Comparison of ENCODE assay signal across 14 cellular contexts in the genomic region with DNA sequence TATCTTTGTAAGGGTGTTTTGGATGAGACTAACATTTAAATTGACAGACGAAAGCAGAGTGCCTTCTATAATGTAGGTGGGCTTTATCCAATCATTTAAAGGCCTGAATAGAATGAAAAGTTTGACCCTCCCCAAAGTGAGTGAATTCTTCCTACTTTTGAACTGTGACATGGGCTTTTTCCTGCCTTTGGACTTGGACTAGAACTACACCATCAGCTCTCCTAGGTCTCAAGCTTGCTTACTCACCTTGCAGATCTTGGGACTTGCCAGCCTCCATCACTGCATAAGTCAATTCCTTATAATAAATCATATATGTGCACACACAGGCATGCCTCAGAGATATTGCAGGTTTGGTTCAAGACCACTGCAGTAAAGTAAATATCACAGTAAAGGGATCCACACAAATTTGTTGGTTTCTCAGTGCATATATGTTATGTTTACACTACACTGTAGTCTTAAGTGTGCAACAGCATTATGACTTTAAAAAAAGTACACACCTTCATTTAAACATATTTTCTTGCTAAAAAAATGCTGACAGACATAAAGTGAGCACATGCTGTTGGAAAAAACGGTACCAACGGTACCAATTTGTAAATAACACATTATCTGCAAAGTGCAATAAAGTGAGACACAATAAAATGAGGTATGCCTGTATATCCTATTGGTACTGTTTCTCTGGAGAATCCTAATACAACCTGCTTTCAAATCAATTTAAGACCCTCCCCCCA.
"Had no signal": no experiment of that assay in that cellular context is flagged by ENCODE, and none has a peak within 500 bp of the region (broad histone marks: within the 10 kb centered on the region; RNA-seq: fewer than 3 reads in every experiment).

No MANE protein-coding gene starts in this region.

- H3K27ac Mint-ChIP-seq: activated T-helper 1 cell treated with anti-CD3 and anti-CD28 coated beads, Interleukin-12 subunit alpha, Interleukin-12 subunit beta, Interleukin-2, Interleukin-4 antibody, amounts not matched to agents 30 ng/mL and 10 ng/mL and 1 ng/mL, durations not matched to agents 14 hours and 24 hours and 36 hours had no signal

- H3K9me3 ChIP-seq: tibial nerve had no signal

- H3K36me3 Mint-ChIP-seq: naive B cell, WTC11 had no signal

- FAIRE-seq: frontal cortex, keratinocyte had no signal

- ATAC-seq: heart left ventricle; stimulated activated naive B cell treated with anti-CD40 and anti-IgM and Interleukin-4, amounts not matched to agents 10 μg/mL and 1 μg/mL and 100 μg/mL, for 72 hours had no signal

- H3K9me3 Mint-ChIP-seq: stimulated activated naive B cell treated with anti-CD40 and anti-IgM and Interleukin-4, amounts not matched to agents 10 μg/mL and 1 μg/mL and 100 μg/mL, for 72 hours had no signal

- H3K36me3 ChIP-seq: heart left ventricle, tibial nerve had no signal

- H3K27me3 ChIP-seq: heart left ventricle, tibial nerve had no signal

- DNase-seq: activated CD4-positive, alpha-beta T cell treated with anti-CD3 and anti-CD28 coated beads, Interleukin-2, amount 50 U/mL, for 1 hour; activated naive CD4-positive, alpha-beta T cell treated with Interleukin-2 at 50 U/mL for 16 hours; heart left ventricle; naive B cell; occipital lobe; stimulated activated CD4-positive, alpha-beta T cell treated with anti-CD3 and anti-CD28 coated beads, Interleukin-15, amount 100 ng/mL, for 24 hours; stimulated activated CD4-positive, alpha-beta T cell treated with anti-CD3 and anti-CD28 coated beads, Interleukin-4, amount 100 ng/mL, for 1 hour; stimulated activated naive B cell treated with anti-CD40 and anti-IgM and Interleukin-4, amounts not matched to agents 10 μg/mL and 1 μg/mL and 100 μg/mL, for 72 hours; T-helper 2 cell had no signal
